In the genomic region with DNA sequence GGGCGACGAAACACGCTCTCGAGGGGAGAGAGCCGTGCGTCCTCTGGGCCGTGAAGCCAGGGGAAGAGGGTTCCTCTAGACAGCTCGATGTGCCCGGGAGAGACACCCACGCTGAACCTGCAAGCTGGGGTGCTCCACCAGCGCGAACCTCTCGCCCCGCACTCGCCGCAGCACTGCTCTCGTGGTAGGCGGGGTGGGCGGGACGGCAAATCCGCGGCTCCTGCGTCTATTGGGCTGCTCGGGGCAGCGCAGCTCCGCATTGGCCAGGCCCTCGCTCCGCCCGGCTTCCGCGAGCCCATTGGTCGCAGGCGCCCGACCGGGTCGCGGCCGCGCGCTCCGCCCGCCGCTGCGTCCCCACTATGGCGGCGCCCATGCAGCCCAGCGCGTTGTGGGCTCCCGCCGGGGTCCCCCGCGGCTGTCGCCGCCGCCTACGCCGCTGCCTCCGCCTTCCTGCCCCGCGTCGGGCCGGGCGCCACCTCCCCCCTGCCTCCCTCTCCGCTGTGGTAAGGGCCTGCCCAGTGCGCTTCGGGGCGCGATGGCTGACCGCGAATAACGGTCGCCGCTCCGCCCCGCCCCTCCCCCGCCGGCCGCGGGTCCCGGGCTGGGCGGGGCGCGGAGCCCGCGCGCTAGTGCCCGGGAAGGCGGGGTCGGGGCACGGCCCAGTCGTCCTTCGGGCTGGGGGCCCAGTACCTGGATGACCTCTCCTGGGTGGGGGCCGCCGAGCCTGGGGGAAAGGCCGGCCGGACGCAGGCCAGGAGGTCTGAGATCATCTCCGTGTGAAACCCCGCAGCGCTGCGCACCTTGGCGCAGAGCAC, we compare ENCODE assay signal across 8 cellular contexts. TPM values are rescaled to one million over a fixed set of nuclear protein-coding genes. Genes with fewer than 3 reads are reported as not detected.
DNase-seq lines count a peak whose midpoint lies in the region; ATAC-seq, FAIRE-seq and TF ChIP-seq lines count a peak whose summit lies in the region.

A gene with protein sequence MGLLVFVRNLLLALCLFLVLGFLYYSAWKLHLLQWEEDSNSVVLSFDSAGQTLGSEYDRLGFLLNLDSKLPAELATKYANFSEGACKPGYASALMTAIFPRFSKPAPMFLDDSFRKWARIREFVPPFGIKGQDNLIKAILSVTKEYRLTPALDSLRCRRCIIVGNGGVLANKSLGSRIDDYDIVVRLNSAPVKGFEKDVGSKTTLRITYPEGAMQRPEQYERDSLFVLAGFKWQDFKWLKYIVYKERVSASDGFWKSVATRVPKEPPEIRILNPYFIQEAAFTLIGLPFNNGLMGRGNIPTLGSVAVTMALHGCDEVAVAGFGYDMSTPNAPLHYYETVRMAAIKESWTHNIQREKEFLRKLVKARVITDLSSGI (plus strand): TSS at position 346 of the 815 bp plus-strand sequence. CDS start 28,727 bp downstream, outside the sequence.

- peak in 1 of 3 donors; percentile 44 for TF ChIP-seq POLR2A in spleen (IDR thresholded peaks at IDR 0.05)

- no peak for DNase-seq in AG04449 (ENCODE audit: low read depth, low spot score)
- peak; percentile 96 for DNase-seq in NCI-H226
- peak; percentile 93 for DNase-seq in WTC11 (ENCODE audit: low spot score)
- DNase-seq in bronchial epithelial cell (ENCODE audit: low read depth), result peak; percentile 85
- DNase-seq in immature natural killer cell, result peak; percentile 88
- peak; percentile 96 for DNase-seq in spleen

- CTCF ChIA-PET in AG04449 (lab: Yijun Ruan, JAX) (interaction anchor here (0.7 to 7.1 kb wide), 5 partner anchors 10 to 228 kb away, joined by 3 to 37 read pairs (median 4); a partner anchor contains a TSS), WTC11 (lab: Charles Lee) (interaction anchor here (0.7 to 3.9 kb wide), 10 partner anchors 54 to 340 kb away, joined by 3 to 51 read pairs (median 3); no protein-coding TSS in a partner anchor)

- POLR2A ChIA-PET in AG04449 (lab: Yijun Ruan, JAX), result interaction anchor here (0.6 to 1.3 kb wide), 4 partner anchors 19 to 341 kb away, joined by 3 to 8 read pairs (median 4); a partner anchor contains a TSS
- POLR2A ChIA-PET in WTC11 (lab: Charles Lee), result interaction anchor here (0.8 to 1.6 kb wide), 5 partner anchors 16 to 228 kb away, joined by 3 to 5 read pairs (median 3); a partner anchor contains a TSS

- peak within 1 kb of the TSS; percentile 88 for H3K4me3 ChIP-seq in AG04449 (ENCODE audit: low read depth, low read length)
- peak within 1 kb of the TSS; percentile 67 for H3K4me3 ChIP-seq in bronchial epithelial cell (ENCODE audit: low read depth, low read length)
- peak within 1 kb of the TSS; percentile 82 to 100 (median 98) for H3K4me3 ChIP-seq in spleen

- H3K36me3 ChIP-seq in bronchial epithelial cell (ENCODE audit: control insufficient read depth, insufficient read depth, low read length) (peaks cover 12% of the 10 kb centered on the region), spleen (peaks cover 0 to 43% (median 25%) of the 10 kb centered on the region in 6 donors)

- 0 to 1% (median 0%) methylated on average over 61 to 102 of the region's 102 CpGs for WGBS in spleen, 5 donors

- no peaks in the 10 kb centered on the region for H3K9me3 Mint-ChIP-seq in WTC11
- H3K9me3 Mint-ChIP-seq in immature natural killer cell, result no peaks in the 10 kb centered on the region

- peak within 1 kb of the TSS; percentile 61 to 90 (median 82) for H3K27ac ChIP-seq in spleen

- H3K36me3 Mint-ChIP-seq in WTC11, result peaks cover 24% of the 10 kb centered on the region
- peaks cover 7 to 11% (median 8%) of the 10 kb centered on the region in 3 donors for H3K36me3 Mint-ChIP-seq in immature natural killer cell

- ATAC-seq in GM18907 (IDR thresholded peaks at IDR 0.05; ENCODE audit: unreplicated experiment), result peak; percentile 89
- peak; percentile 90 for ATAC-seq in HG03139 (IDR thresholded peaks at IDR 0.05; ENCODE audit: unreplicated experiment)
- ATAC-seq in WTC11, result peak; percentile 94

- TF ChIP-seq CTCF in AG04449 (IDR thresholded peaks at IDR 0.05; ENCODE audit: insufficient read depth, low read length, missing control alignments), result no peak
- TF ChIP-seq CTCF in WTC11 (IDR thresholded peaks at IDR 0.05), result no peak
- TF ChIP-seq CTCF in bronchial epithelial cell (IDR thresholded peaks at IDR 0.05; ENCODE audit: insufficient read depth, low read length, severe bottlenecking), result no peak
- TF ChIP-seq CTCF in spleen (IDR thresholded peaks at IDR 0.05 in 8 of 11, conservative IDR thresholded peaks at IDR 0.05 in 3 of 11), result peak in 1 of 11 experiments; percentile 17

- no peak for FAIRE-seq in bronchial epithelial cell (lab: Jason Lieb, UNC)

- intact Hi-C loops in spleen (cut with DNase I; ENCODE audit: low total_unique reads), result no loop called here

- no peaks in the 10 kb centered on the region for H3K27me3 Mint-ChIP-seq in WTC11 (ENCODE audit: low read depth)
- H3K27me3 Mint-ChIP-seq in immature natural killer cell (ENCODE audit: low read depth in 3 of 3), result peaks cover 2 to 5% (median 2%) of the 10 kb centered on the region in 3 donors

- H3K27ac Mint-ChIP-seq in WTC11 (peak within 1 kb of the TSS; percentile 78), immature natural killer cell (peak within 1 kb of the TSS; percentile 66 to 89 (median 74))

- no peaks in the 10 kb centered on the region for H3K9me3 ChIP-seq in spleen

- H3K4me3 Mint-ChIP-seq in WTC11 (peak within 1 kb of the TSS; percentile 83), immature natural killer cell (peak within 1 kb of the TSS; percentile 88 to 90 (median 90))

- H3K4me1 Mint-ChIP-seq in WTC11 (peaks cover 17% of the 10 kb centered on the region), immature natural killer cell (peaks cover 19 to 23% of the 10 kb centered on the region in 2 donors)

- H3K27me3 ChIP-seq in bronchial epithelial cell (ENCODE audit: control insufficient read depth, insufficient read depth, low read length), result no peaks in the 10 kb centered on the region
- H3K27me3 ChIP-seq in spleen (replicated peaks in 1 of 7), result no peaks in the 10 kb centered on the region

- peaks cover 6 to 61% (median 41%) of the 10 kb centered on the region in 6 donors for H3K4me1 ChIP-seq in spleen

TF ChIP-seq in WTC11, 78 proteins besides CTCF, POLR2A, EP300 and RAD21 (continues in another document):
- TF ChIP-seq ZNF423 (CRISPR knock-in tag; IDR thresholded peaks at IDR 0.05) (peak; percentile 28; the same call in 1 of the 2 replicates), NR1H2 (CRISPR knock-in tag; IDR thresholded peaks at IDR 0.05) (no peak), GRHL2 (CRISPR knock-in tag; IDR thresholded peaks at IDR 0.05; ENCODE audit: insufficient replicate concordance, severe bottlenecking) (no peak), FOXP1 (CRISPR knock-in tag; IDR thresholded peaks at IDR 0.05; ENCODE audit: borderline replicate concordance) (peak; percentile 85; the same call in 1 of the 2 replicates), ZNF396 (CRISPR knock-in tag; IDR thresholded peaks at IDR 0.05; ENCODE audit: borderline replicate concordance) (no peak), SMAD4 (CRISPR knock-in tag; IDR thresholded peaks at IDR 0.05) (no peak), CREM (CRISPR knock-in tag; IDR thresholded peaks at IDR 0.05) (0 out of 2 replicates have a peak, but pooled peaks have one; percentile 18), OVOL2 (CRISPR knock-in tag; IDR thresholded peaks at IDR 0.05; ENCODE audit: borderline replicate concordance) (no peak)
- TF ChIP-seq, protein P1, sequence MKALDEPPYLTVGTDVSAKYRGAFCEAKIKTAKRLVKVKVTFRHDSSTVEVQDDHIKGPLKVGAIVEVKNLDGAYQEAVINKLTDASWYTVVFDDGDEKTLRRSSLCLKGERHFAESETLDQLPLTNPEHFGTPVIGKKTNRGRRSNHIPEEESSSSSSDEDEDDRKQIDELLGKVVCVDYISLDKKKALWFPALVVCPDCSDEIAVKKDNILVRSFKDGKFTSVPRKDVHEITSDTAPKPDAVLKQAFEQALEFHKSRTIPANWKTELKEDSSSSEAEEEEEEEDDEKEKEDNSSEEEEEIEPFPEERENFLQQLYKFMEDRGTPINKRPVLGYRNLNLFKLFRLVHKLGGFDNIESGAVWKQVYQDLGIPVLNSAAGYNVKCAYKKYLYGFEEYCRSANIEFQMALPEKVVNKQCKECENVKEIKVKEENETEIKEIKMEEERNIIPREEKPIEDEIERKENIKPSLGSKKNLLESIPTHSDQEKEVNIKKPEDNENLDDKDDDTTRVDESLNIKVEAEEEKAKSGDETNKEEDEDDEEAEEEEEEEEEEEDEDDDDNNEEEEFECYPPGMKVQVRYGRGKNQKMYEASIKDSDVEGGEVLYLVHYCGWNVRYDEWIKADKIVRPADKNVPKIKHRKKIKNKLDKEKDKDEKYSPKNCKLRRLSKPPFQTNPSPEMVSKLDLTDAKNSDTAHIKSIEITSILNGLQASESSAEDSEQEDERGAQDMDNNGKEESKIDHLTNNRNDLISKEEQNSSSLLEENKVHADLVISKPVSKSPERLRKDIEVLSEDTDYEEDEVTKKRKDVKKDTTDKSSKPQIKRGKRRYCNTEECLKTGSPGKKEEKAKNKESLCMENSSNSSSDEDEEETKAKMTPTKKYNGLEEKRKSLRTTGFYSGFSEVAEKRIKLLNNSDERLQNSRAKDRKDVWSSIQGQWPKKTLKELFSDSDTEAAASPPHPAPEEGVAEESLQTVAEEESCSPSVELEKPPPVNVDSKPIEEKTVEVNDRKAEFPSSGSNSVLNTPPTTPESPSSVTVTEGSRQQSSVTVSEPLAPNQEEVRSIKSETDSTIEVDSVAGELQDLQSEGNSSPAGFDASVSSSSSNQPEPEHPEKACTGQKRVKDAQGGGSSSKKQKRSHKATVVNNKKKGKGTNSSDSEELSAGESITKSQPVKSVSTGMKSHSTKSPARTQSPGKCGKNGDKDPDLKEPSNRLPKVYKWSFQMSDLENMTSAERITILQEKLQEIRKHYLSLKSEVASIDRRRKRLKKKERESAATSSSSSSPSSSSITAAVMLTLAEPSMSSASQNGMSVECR (CRISPR knock-in tag; IDR thresholded peaks at IDR 0.05; ENCODE audit: borderline replicate concordance), result peak; percentile 27; the same call in 1 of the 2 replicates

RNA-seq across cellular contexts. Expression of the gene that starts here (rescaled TPM):
- 8.6 to 10.3 TPM (median 8.9 TPM) in 3 replicates for total RNA-seq in WTC11 (2021)
- 6.7 and 10.3 TPM in 2 replicates for total RNA-seq in bronchial epithelial cell
- polyA plus RNA-seq in immature natural killer cell, result 1 to 10 TPM in 2 of 3 donors, under 1 TPM in 1; 0.08 to 8.1 (median 3.8) TPM
- 10 to 100 TPM; 15.6 to 34.3 (median 22.4) TPM for total RNA-seq in spleen
- 10 to 100 TPM in 1 of 3 donors, 1 to 10 TPM in 2; 6.4 to 11.7 (median 8.7) TPM for polyA plus RNA-seq in spleen
